ENCODE assay signal across 1 cellular context in genomic region chr3:153320585-153321128, GRCh38.
TF ChIP-seq lines count a peak whose summit lies in the region.

No MANE protein-coding gene starts in this region.

TF ChIP-seq in SK-N-SH, 30 proteins besides CTCF, POLR2A, EP300 and RAD21:
- TF ChIP-seq NRF1 (IDR thresholded peaks at IDR 0.05; ENCODE audit: low read depth, low read length) = no peak
- TF ChIP-seq PBX3 (IDR thresholded peaks at IDR 0.05) = no peak
- no peak for TF ChIP-seq CHD2 (IDR thresholded peaks at IDR 0.05; ENCODE audit: low read length, partially characterized antibody)
- TF ChIP-seq POLR2AphosphoS5 (IDR thresholded peaks at IDR 0.05; ENCODE audit: low read depth, low read length) = no peak
- TF ChIP-seq MAX (IDR thresholded peaks at IDR 0.05; ENCODE audit: low read depth) = no peak
- TF ChIP-seq TEAD4 (IDR thresholded peaks at IDR 0.05; ENCODE audit: borderline replicate concordance, insufficient read depth) = no peak
- no peak for TF ChIP-seq MXI1 (IDR thresholded peaks at IDR 0.05; ENCODE audit: low read depth, low read length)
- TF ChIP-seq NFIC (IDR thresholded peaks at IDR 0.05; ENCODE audit: borderline replicate concordance) = no peak
- TF ChIP-seq RCOR1 (IDR thresholded peaks at IDR 0.05; ENCODE audit: low read length) = no peak
- no peak for TF ChIP-seq IRF3 (IDR thresholded peaks at IDR 0.05; ENCODE audit: low read depth, low read length)
- TF ChIP-seq SMC3 (IDR thresholded peaks at IDR 0.05; ENCODE audit: low read depth, low read length) = no peak
- TF ChIP-seq MEF2A (IDR thresholded peaks at IDR 0.05; ENCODE audit: borderline replicate concordance, low read depth) = no peak
- TF ChIP-seq TCF12 (IDR thresholded peaks at IDR 0.05) = no peak
- no peak for TF ChIP-seq ZBTB33 (IDR thresholded peaks at IDR 0.05; ENCODE audit: borderline replicate concordance, low read depth)
- no peak for TF ChIP-seq RXRA (IDR thresholded peaks at IDR 0.05; ENCODE audit: borderline replicate concordance, low read depth)
